29 cellular contexts compared by ENCODE assay signal in the genomic region with DNA sequence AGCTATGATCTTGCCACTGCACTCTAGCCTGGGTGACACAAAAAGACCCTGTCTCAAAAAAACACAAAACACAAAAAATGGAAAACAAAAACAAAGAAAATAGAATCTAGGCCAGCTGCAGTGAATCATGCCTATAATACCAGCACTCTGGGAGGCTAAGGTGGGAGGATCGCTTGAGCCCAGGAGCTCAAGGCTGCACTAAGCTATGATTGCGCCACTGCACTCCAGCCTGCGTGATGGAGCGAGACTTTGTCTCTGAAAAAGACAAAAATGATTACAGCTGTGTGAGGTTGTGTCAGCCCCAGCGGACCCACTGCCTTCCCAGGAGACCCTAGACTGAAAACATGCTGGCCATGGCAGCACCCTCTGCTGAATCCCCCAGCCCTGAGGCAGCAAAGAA.
"Had no signal": no experiment of that assay in that cellular context is flagged by ENCODE, and none has a peak within 500 bp of the region (broad histone marks: within the 10 kb centered on the region; RNA-seq: fewer than 3 reads in every experiment).

No MANE protein-coding gene starts in this region.

- H3K36me3 ChIP-seq: brain microvascular endothelial cell, esophagus squamous epithelium, gastroesophageal sphincter had no signal

- H3K4me1 ChIP-seq: esophagus squamous epithelium, gastroesophageal sphincter had no signal

- FAIRE-seq: astrocyte, bronchial epithelial cell, colon had no signal

- DNase-seq: activated CD4-positive, alpha-beta memory T cell treated with anti-CD3 and anti-CD28 coated beads, Interleukin-2, amount 10 ng/mL, durations not matched to agents 7 days and 5 days; activated CD4-positive, alpha-beta T cell treated with anti-CD3 and anti-CD28 coated beads for 4 hours; activated CD4-positive, alpha-beta T cell treated with anti-CD3 and anti-CD28 coated beads, Interleukin-2, amount 10 ng/mL, durations not matched to agents 7 days and 5 days; activated CD4-positive, alpha-beta T cell treated with anti-CD3 and anti-CD28 coated beads, Interleukin-2, amount 50 U/mL, for 4 hours; activated CD4-positive, CD25-positive, alpha-beta regulatory T cell; activated CD4-positive, CD25-positive, alpha-beta regulatory T cell treated with anti-CD3 and anti-CD28 coated beads, Interleukin-2, amount 50 U/mL, for 72 hours; activated effector memory CD4-positive, alpha-beta T cell treated with Interleukin-2 at 50 U/mL for 16 hours; activated naive CD4-positive, alpha-beta T cell treated with anti-CD3 and anti-CD28 coated beads for 36 hours; activated naive CD8-positive, alpha-beta T cell treated with anti-CD3 and anti-CD28 coated beads for 36 hours; activated naive CD8-positive, alpha-beta T cell treated with anti-CD3 and anti-CD28 coated beads, Interleukin-2, amount 50 U/mL, for 24 hours; activated T-cell treated with anti-CD3 and anti-CD28 coated beads, Interleukin-2, amount 50 U/mL, for 4 hours; amniotic stem cell; anterior cingulate cortex; brain microvascular endothelial cell; cortex of kidney; dermis blood vessel endothelial cell; effector CD4-positive, alpha-beta T cell; effector memory CD8-positive, alpha-beta T cell; erythroblast; esophagus squamous epithelium; foreskin melanocyte; T-helper 2 cell had no signal

- H3K4me3 Mint-ChIP-seq: activated CD4-positive, alpha-beta memory T cell treated with anti-CD3 and anti-CD28 coated beads, Interleukin-2, amount 10 ng/mL, durations not matched to agents 7 days and 5 days; activated CD4-positive, alpha-beta T cell treated with anti-CD3 and anti-CD28 coated beads, Interleukin-2, amount 10 ng/mL, durations not matched to agents 7 days and 5 days; activated naive CD4-positive, alpha-beta T cell treated with anti-CD3 and anti-CD28 coated beads for 36 hours; activated naive CD4-positive, alpha-beta T cell treated with anti-CD3 and anti-CD28 coated beads, Interleukin-2, amount 50 U/mL, for 24 hours; activated naive CD8-positive, alpha-beta T cell treated with anti-CD3 and anti-CD28 coated beads for 36 hours; activated naive CD8-positive, alpha-beta T cell treated with anti-CD3 and anti-CD28 coated beads, Interleukin-2, amount 50 U/mL, for 24 hours; activated T-cell treated with anti-CD3 and anti-CD28 coated beads, Interleukin-2, amount 50 U/mL, for 4 hours; activated T-helper 17 cell treated with anti-CD3 and anti-CD28 coated beads, Interleukin-2, amount 50 U/mL, for 72 hours; central memory CD8-positive, alpha-beta T cell; effector memory CD8-positive, alpha-beta T cell had no signal

- H3K4me1 Mint-ChIP-seq: activated CD4-positive, alpha-beta memory T cell treated with anti-CD3 and anti-CD28 coated beads, Interleukin-2, amount 10 ng/mL, durations not matched to agents 7 days and 5 days; activated CD4-positive, alpha-beta T cell treated with anti-CD3 and anti-CD28 coated beads, Interleukin-2, amount 10 ng/mL, durations not matched to agents 7 days and 5 days; activated naive CD4-positive, alpha-beta T cell treated with anti-CD3 and anti-CD28 coated beads, Interleukin-2, amount 50 U/mL, for 24 hours; activated naive CD8-positive, alpha-beta T cell treated with anti-CD3 and anti-CD28 coated beads for 36 hours; activated naive CD8-positive, alpha-beta T cell treated with anti-CD3 and anti-CD28 coated beads, Interleukin-2, amount 50 U/mL, for 24 hours; activated T-helper 17 cell treated with anti-CD3 and anti-CD28 coated beads, Interleukin-2, amount 50 U/mL, for 72 hours; central memory CD8-positive, alpha-beta T cell had no signal

- H3K36me3 Mint-ChIP-seq: activated naive CD4-positive, alpha-beta T cell treated with anti-CD3 and anti-CD28 coated beads, Interleukin-2, amount 50 U/mL, for 24 hours; activated naive CD8-positive, alpha-beta T cell treated with anti-CD3 and anti-CD28 coated beads for 36 hours had no signal

- H3K9me3 Mint-ChIP-seq: activated CD4-positive, alpha-beta memory T cell treated with anti-CD3 and anti-CD28 coated beads, Interleukin-2, amount 10 ng/mL, durations not matched to agents 7 days and 5 days; activated naive CD4-positive, alpha-beta T cell treated with anti-CD3 and anti-CD28 coated beads, Interleukin-2, amount 50 U/mL, for 24 hours; activated naive CD8-positive, alpha-beta T cell treated with anti-CD3 and anti-CD28 coated beads, Interleukin-2, amount 50 U/mL, for 24 hours; activated T-cell treated with anti-CD3 and anti-CD28 coated beads, Interleukin-2, amount 50 U/mL, for 4 hours; activated T-helper 17 cell treated with anti-CD3 and anti-CD28 coated beads, Interleukin-2, amount 50 U/mL, for 72 hours; central memory CD8-positive, alpha-beta T cell; effector memory CD8-positive, alpha-beta T cell had no signal

- ATAC-seq: activated naive CD8-positive, alpha-beta T cell treated with anti-CD3 and anti-CD28 coated beads, Interleukin-2, amount 50 U/mL, for 24 hours; activated T-cell treated with anti-CD3 and anti-CD28 coated beads, Interleukin-2, amount 50 U/mL, for 4 hours; activated T-helper 17 cell treated with anti-CD3 and anti-CD28 coated beads, Interleukin-2, amount 50 U/mL, for 72 hours; effector memory CD8-positive, alpha-beta T cell; gastroesophageal sphincter had no signal

- H3K4me3 ChIP-seq: esophagus squamous epithelium, gastroesophageal sphincter had no signal

- H3K27ac ChIP-seq: brain microvascular endothelial cell, esophagus squamous epithelium, gastroesophageal sphincter had no signal

- H3K27ac Mint-ChIP-seq: activated CD4-positive, alpha-beta memory T cell treated with anti-CD3 and anti-CD28 coated beads, Interleukin-2, amount 10 ng/mL, durations not matched to agents 7 days and 5 days; activated CD4-positive, alpha-beta T cell treated with anti-CD3 and anti-CD28 coated beads, Interleukin-2, amount 10 ng/mL, durations not matched to agents 7 days and 5 days; activated naive CD4-positive, alpha-beta T cell treated with anti-CD3 and anti-CD28 coated beads for 36 hours; activated naive CD4-positive, alpha-beta T cell treated with anti-CD3 and anti-CD28 coated beads, Interleukin-2, amount 50 U/mL, for 24 hours; activated naive CD8-positive, alpha-beta T cell treated with anti-CD3 and anti-CD28 coated beads for 36 hours; activated naive CD8-positive, alpha-beta T cell treated with anti-CD3 and anti-CD28 coated beads, Interleukin-2, amount 50 U/mL, for 24 hours; activated T-helper 17 cell treated with anti-CD3 and anti-CD28 coated beads, Interleukin-2, amount 50 U/mL, for 72 hours; effector memory CD8-positive, alpha-beta T cell had no signal
